Comparison of ENCODE assay signal across 17 cellular contexts in genomic region chr7:35652124-35652523, GRCh38. TPM values are rescaled to one million over a fixed set of nuclear protein-coding genes. Genes with fewer than 3 reads are reported as not detected.
A peak's percentile ranks its signal among the peaks of the same experiment; 100 is the strongest.
DNase-seq lines count a peak whose midpoint lies in the region; ATAC-seq, FAIRE-seq and TF ChIP-seq lines count a peak whose summit lies in the region.
"Had no signal": no experiment of that assay in that cellular context is flagged by ENCODE, and none has a peak within 500 bp of the region (broad histone marks: within the 10 kb centered on the region; RNA-seq: fewer than 3 reads in every experiment).

No MANE protein-coding gene starts in this region.

- no peak overlapping the region for H3K27ac ChIP-seq in CD8-positive, alpha-beta T cell (ENCODE audit: low read depth, low read length)
- H3K27ac ChIP-seq in naive thymus-derived CD4-positive, alpha-beta T cell (ENCODE audit: low read depth, low read length): no peak overlapping the region
- H3K27ac ChIP-seq: adrenal gland; BLaER1 treated with 17β-estradiol and CSF1 and Interleukin-3, amounts not matched to agents 10 nM and 100 nM; psoas muscle; testis had no signal

- H3K4me3 ChIP-seq in CD8-positive, alpha-beta T cell (ENCODE audit: low read depth, low read length): no peak overlapping the region
- H3K4me3 ChIP-seq in naive thymus-derived CD4-positive, alpha-beta T cell (ENCODE audit: low read length): no peak overlapping the region
- H3K4me3 ChIP-seq: adrenal gland; BLaER1 treated with 17β-estradiol and CSF1 and Interleukin-3, amounts not matched to agents 10 nM and 100 nM; psoas muscle; testis had no signal

- peaks cover 4% of the 10 kb centered on the region for H3K9me3 ChIP-seq in CD8-positive, alpha-beta T cell (ENCODE audit: low read length)
- no peaks in the 10 kb centered on the region for H3K9me3 ChIP-seq in naive thymus-derived CD4-positive, alpha-beta T cell (ENCODE audit: control insufficient read depth in 2 of 3, low read length in 3 of 3)
- H3K9me3 ChIP-seq: testis had no signal

- H3K9me3 Mint-ChIP-seq in CD8-positive, alpha-beta T cell: peaks cover 15% of the 10 kb centered on the region
- H3K9me3 Mint-ChIP-seq in activated T-cell treated with anti-CD3 and anti-CD28 coated beads, Interleukin-2, amount 50 U/mL, for 72 hours: peaks cover 13% of the 10 kb centered on the region in 2 donors
- H3K9me3 Mint-ChIP-seq in naive thymus-derived CD4-positive, alpha-beta T cell: peaks cover 6 to 39% (median 21%) of the 10 kb centered on the region in 11 donors

- H3K4me1 ChIP-seq in CD8-positive, alpha-beta T cell (ENCODE audit: insufficient read depth, low read length): peaks cover 40% of the 10 kb centered on the region
- H3K4me1 ChIP-seq in naive thymus-derived CD4-positive, alpha-beta T cell (ENCODE audit: control insufficient read depth in 2 of 2, insufficient read depth in 2 of 2, low read length in 2 of 2): peaks cover 15 to 29% of the 10 kb centered on the region in 2 donors

- CTCF ChIA-PET in CD8-positive, alpha-beta T cell (lab: Charles Lee): no interaction called here
- CTCF ChIA-PET in naive thymus-derived CD4-positive, alpha-beta T cell (lab: Charles Lee): no interaction called here

- H3K27me3 Mint-ChIP-seq in CD8-positive, alpha-beta T cell (ENCODE audit: low read depth): no peaks in the 10 kb centered on the region
- no peaks in the 10 kb centered on the region for H3K27me3 Mint-ChIP-seq in activated T-cell treated with anti-CD3 and anti-CD28 coated beads, Interleukin-2, amount 50 U/mL, for 72 hours (ENCODE audit: low read depth)
- no peaks in the 10 kb centered on the region for H3K27me3 Mint-ChIP-seq in naive thymus-derived CD4-positive, alpha-beta T cell

- no peak for TF ChIP-seq CTCF in CD8-positive, alpha-beta T cell (IDR thresholded peaks at IDR 0.05)

- peaks cover 70% of the 10 kb centered on the region for H3K36me3 Mint-ChIP-seq in CD8-positive, alpha-beta T cell
- peaks cover 21 to 40% of the 10 kb centered on the region in 2 donors for H3K36me3 Mint-ChIP-seq in activated T-cell treated with anti-CD3 and anti-CD28 coated beads, Interleukin-2, amount 50 U/mL, for 72 hours (ENCODE audit: insufficient read depth in 2 of 2)
- peaks cover 14 to 80% (median 60%) of the 10 kb centered on the region in 5 donors for H3K36me3 Mint-ChIP-seq in naive thymus-derived CD4-positive, alpha-beta T cell

- H3K27me3 ChIP-seq in CD8-positive, alpha-beta T cell (ENCODE audit: insufficient read depth, low read length): no peaks in the 10 kb centered on the region
- H3K27me3 ChIP-seq in naive thymus-derived CD4-positive, alpha-beta T cell (ENCODE audit: control insufficient read depth in 2 of 2, insufficient read depth in 2 of 2, low read length in 2 of 2): no peaks in the 10 kb centered on the region
- H3K27me3 ChIP-seq: adrenal gland; BLaER1 treated with 17β-estradiol and CSF1 and Interleukin-3, amounts not matched to agents 10 nM and 100 nM; testis had no signal

- DNase-seq in CD8-positive, alpha-beta T cell: peak in 2 of 7 experiments; percentile 19 to 40
- DNase-seq in GM19239 (ENCODE audit: insufficient read length, low spot score) (no peak), cardiac septum (ENCODE audit: low spot score) (no peak)
- DNase-seq in activated T-cell treated with anti-CD3 and anti-CD28 coated beads, Interleukin-2, amount 50 U/mL, for 72 hours: peak; percentile 19 to 22
- DNase-seq in naive thymus-derived CD4-positive, alpha-beta T cell: peak in 2 of 9 donors; percentile 9 to 23
- DNase-seq: adrenal gland, cerebellar nuclear complex, DND-41, NCI-H187, NCI-H510A, psoas muscle, T1000, testis had no signal

- intact Hi-C loops in CD8-positive, alpha-beta T cell (cut with DNase I, micrococcal nuclease): no loop called here
- intact Hi-C loops in naive thymus-derived CD4-positive, alpha-beta T cell (cut with micrococcal nuclease): no loop called here
- intact Hi-C loops in cardiac septum (cut with DNase I): no loop called here

- POLR2A ChIA-PET in CD8-positive, alpha-beta T cell (lab: Charles Lee): no interaction called here
- POLR2A ChIA-PET in naive thymus-derived CD4-positive, alpha-beta T cell (lab: Charles Lee): no interaction called here

- peak; percentile 36 for ATAC-seq in CD8-positive, alpha-beta T cell
- ATAC-seq in activated T-cell treated with anti-CD3 and anti-CD28 coated beads, Interleukin-2, amount 50 U/mL, for 72 hours (replicated peaks in 1 of 2): peak; percentile 53 to 54
- ATAC-seq in naive thymus-derived CD4-positive, alpha-beta T cell: no peak
- ATAC-seq in GM19463 (IDR thresholded peaks at IDR 0.05; ENCODE audit: unreplicated experiment) (no peak), HG02870 (IDR thresholded peaks at IDR 0.05; ENCODE audit: unreplicated experiment) (no peak)
- ATAC-seq: psoas muscle had no signal

- peak overlapping the region; percentile 55 for H3K27ac Mint-ChIP-seq in CD8-positive, alpha-beta T cell
- H3K27ac Mint-ChIP-seq in activated T-cell treated with anti-CD3 and anti-CD28 coated beads, Interleukin-2, amount 50 U/mL, for 72 hours: peak overlapping the region; percentile 91
- peak overlapping the region in 8 of 9 donors; percentile 16 to 81 (median 62) for H3K27ac Mint-ChIP-seq in naive thymus-derived CD4-positive, alpha-beta T cell

- peak; percentile 14 for FAIRE-seq in GM19239 (lab: Jason Lieb, UNC)
- FAIRE-seq: H1 had no signal

- H3K36me3 ChIP-seq in CD8-positive, alpha-beta T cell (ENCODE audit: insufficient read depth, low read length): no peaks in the 10 kb centered on the region
- peaks cover 0 to 21% (median 0%) of the 10 kb centered on the region in 3 experiments for H3K36me3 ChIP-seq in naive thymus-derived CD4-positive, alpha-beta T cell (ENCODE audit: control insufficient read depth in 2 of 3, insufficient read depth in 3 of 3, low read length in 3 of 3)
- H3K36me3 ChIP-seq: adrenal gland had no signal

- peaks cover 74% of the 10 kb centered on the region for H3K4me1 Mint-ChIP-seq in CD8-positive, alpha-beta T cell (ENCODE audit: low read depth)
- peaks cover 59% of the 10 kb centered on the region for H3K4me1 Mint-ChIP-seq in activated T-cell treated with anti-CD3 and anti-CD28 coated beads, Interleukin-2, amount 50 U/mL, for 72 hours (ENCODE audit: low read depth)
- H3K4me1 Mint-ChIP-seq in naive thymus-derived CD4-positive, alpha-beta T cell: peaks cover 37 to 88% (median 78%) of the 10 kb centered on the region in 7 donors

- H3K4me3 Mint-ChIP-seq in CD8-positive, alpha-beta T cell: peak overlapping the region; percentile 38
- peak overlapping the region; percentile 67 to 86 for H3K4me3 Mint-ChIP-seq in activated T-cell treated with anti-CD3 and anti-CD28 coated beads, Interleukin-2, amount 50 U/mL, for 72 hours
- H3K4me3 Mint-ChIP-seq in naive thymus-derived CD4-positive, alpha-beta T cell: peak overlapping the region in 9 of 10 donors; percentile 20 to 83 (median 54)

RNA-seq across cellular contexts. Expression of gene HERPUD2, which starts 42.8 kb away (rescaled TPM):
- total RNA-seq in CD8-positive, alpha-beta T cell: 100 to 1,000 TPM; 123 to 134 TPM
- total RNA-seq in activated T-cell treated with anti-CD3 and anti-CD28 coated beads, Interleukin-2, amount 50 U/mL, for 72 hours: 10 to 100 TPM; 37.5 to 40.4 TPM
- total RNA-seq in naive thymus-derived CD4-positive, alpha-beta T cell: 10 to 100 TPM; 38.1 to 92.6 (median 62.4) TPM
- polyA plus RNA-seq in naive thymus-derived CD4-positive, alpha-beta T cell: 10 to 100 TPM; 68.7 to 76.8 TPM
- 17.5 TPM for total RNA-seq in cardiac septum

Comparison
In these comparisons a context has a peak if more than half of its experiments do, and no peak if none do; other contexts are left out.
1. ATAC-seq: peak in CD8-positive, alpha-beta T cell (single experiment) and activated T-cell treated with anti-CD3 and anti-CD28 coated beads, Interleukin-2, amount 50 U/mL, for 72 hours (2 of 2); none in naive thymus-derived CD4-positive, alpha-beta T cell (single experiment), GM19463 (single experiment) and HG02870 (single experiment).
2. DNase-seq: peak in activated T-cell treated with anti-CD3 and anti-CD28 coated beads, Interleukin-2, amount 50 U/mL, for 72 hours (2 of 2); none in GM19239 (single experiment) and cardiac septum (single experiment).
3. Peak in every context shown above with its lines, with median percentiles within 50 percentile points of each other: H3K27ac Mint-ChIP-seq and H3K4me3 Mint-ChIP-seq.